In the genomic region with DNA sequence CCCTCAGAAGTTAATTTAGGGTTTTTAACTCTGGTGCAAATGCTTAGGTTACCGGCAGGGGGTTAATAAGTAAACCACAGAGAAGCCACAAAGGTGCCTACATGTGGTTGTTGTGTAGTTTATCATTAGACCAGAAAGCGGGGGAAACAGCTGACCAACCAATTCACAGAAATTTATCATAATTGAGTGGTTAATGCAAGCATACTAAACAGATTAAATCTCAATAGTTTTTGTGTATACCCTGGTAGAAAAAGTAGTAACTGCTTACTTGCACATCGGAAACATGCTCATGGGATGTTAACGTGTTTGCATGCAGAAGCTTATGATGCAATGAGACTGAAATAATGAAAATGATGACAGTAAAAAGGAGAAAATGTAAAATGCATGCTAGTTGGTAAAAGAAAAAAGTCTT, we compare ENCODE assay signal across 10 cellular contexts.
A peak's percentile ranks its signal among the peaks of the same experiment; 100 is the strongest.
DNase-seq lines count a peak whose midpoint lies in the region; FAIRE-seq and TF ChIP-seq lines count a peak whose summit lies in the region.
"Had no signal": no experiment of that assay in that cellular context is flagged by ENCODE, and none has a peak within 500 bp of the region (broad histone marks: within the 10 kb centered on the region; RNA-seq: fewer than 3 reads in every experiment).

No MANE protein-coding gene starts in this region.

- no peak overlapping the region for H2BK20ac ChIP-seq in H9 (ENCODE audit: low read depth, low read length, poor library complexity, severe bottlenecking)

- H2BK5ac ChIP-seq in H9 (ENCODE audit: insufficient read length, low read length): no peak overlapping the region

- H3K9me1 ChIP-seq in keratinocyte (ENCODE audit: control insufficient read depth, extremely low read depth, insufficient read depth, low read length): no peaks in the 10 kb centered on the region

- FAIRE-seq in GM18507 (lab: Jason Lieb, UNC) (peak; percentile 96), keratinocyte (lab: Jason Lieb, UNC) (peak; percentile 29)

- H4K91ac ChIP-seq in H9 (ENCODE audit: insufficient read length, low read depth, low read length): no peak overlapping the region

- H3K27me3 Mint-ChIP-seq in H9 (ENCODE audit: low read depth): no peaks in the 10 kb centered on the region
- H3K27me3 Mint-ChIP-seq in activated T-cell treated with anti-CD3 and anti-CD28 coated beads, Interleukin-2, amount 50 U/mL, for 24 hours: no peaks in the 10 kb centered on the region
- H3K27me3 Mint-ChIP-seq: dendritic cell treated with granulocyte-macrophage colony-stimulating factor and Interleukin-4, amounts not matched to agents 40 ng/mL and 50 ng/mL, for 4 days had no signal

- H2BK120ac ChIP-seq in H9 (ENCODE audit: low read depth, low read length, poor library complexity, severe bottlenecking): no peak overlapping the region

- H2AFZ ChIP-seq in H9 (ENCODE audit: low read length): no peak overlapping the region
- H2AFZ ChIP-seq in keratinocyte (ENCODE audit: control insufficient read depth, low read length): no peak overlapping the region

- no peak overlapping the region for H3K23ac ChIP-seq in H9 (ENCODE audit: insufficient read length, low read depth, low read length)

- H3K4me1 ChIP-seq in H9 (ENCODE audit: insufficient read depth, low read length) (peaks cover 17% of the 10 kb centered on the region), keratinocyte (ENCODE audit: control insufficient read depth, extremely low read depth, insufficient read depth, low read length) (no peaks in the 10 kb centered on the region)

- H3K79me1 ChIP-seq in H9 (ENCODE audit: insufficient read depth, low read depth, low read length, poor library complexity, severe bottlenecking): no peaks in the 10 kb centered on the region

- no peaks in the 10 kb centered on the region for H3K9me3 ChIP-seq in H9 (ENCODE audit: control insufficient read depth, low read depth, low read length)
- H3K9me3 ChIP-seq in keratinocyte (ENCODE audit: control insufficient read depth, low read depth, low read length): no peaks in the 10 kb centered on the region

- H4K20me1 ChIP-seq in H9 (ENCODE audit: control insufficient read depth, insufficient read depth, insufficient read length) (no peaks in the 10 kb centered on the region), keratinocyte (ENCODE audit: control insufficient read depth, extremely low read depth, insufficient read depth, low read length) (no peaks in the 10 kb centered on the region)

- no peak overlapping the region for H3T11ph ChIP-seq in H9 (ENCODE audit: low read length)

- no peak overlapping the region for H2AK5ac ChIP-seq in H9 (ENCODE audit: insufficient read length, low read length)

- H3K79me2 ChIP-seq in H9 (ENCODE audit: insufficient read depth, low read length): peaks cover 21% of the 10 kb centered on the region; the same call in 1 of the 2 replicates
- H3K79me2 ChIP-seq in keratinocyte (ENCODE audit: control insufficient read depth, insufficient read depth, low read length): no peaks in the 10 kb centered on the region

- H3K4me1 Mint-ChIP-seq in H9: peaks cover 78 to 84% of the 10 kb centered on the region in 2 experiments
- no peaks in the 10 kb centered on the region for H3K4me1 Mint-ChIP-seq in activated T-cell treated with anti-CD3 and anti-CD28 coated beads, Interleukin-2, amount 50 U/mL, for 24 hours (ENCODE audit: low read depth)

- peak; percentile 42 for DNase-seq in GM18507 (ENCODE audit: extremely low spot score, insufficient read length, low read depth)
- DNase-seq in H9: no peak
- peak; percentile 21 for DNase-seq in LoVo (ENCODE audit: low spot score)
- DNase-seq in keratinocyte (ENCODE audit: low read depth, low spot score): no peak
- no peak for DNase-seq in SW 1271 (lab: John Stamatoyannopoulos, UW)
- DNase-seq in hypothalamus (lab: John Stamatoyannopoulos, UW): no peak
- DNase-seq in NCI-H2196 treated with DMSO at 0.1 percent for 48 hours (lab: John Stamatoyannopoulos, UW; ENCODE audit: unreplicated experiment): no peak
- no peak for DNase-seq in activated T-cell treated with anti-CD3 and anti-CD28 coated beads, Interleukin-2, amount 50 U/mL, for 24 hours
- DNase-seq: stimulated activated CD4-positive, alpha-beta T cell treated with anti-CD3 and anti-CD28 coated beads, Interleukin-4, amount 100 ng/mL, for 24 hours had no signal

- H3K14ac ChIP-seq in H9 (ENCODE audit: insufficient read depth, low read length): no peak overlapping the region

- peak overlapping the region; percentile 49 to 92 (median 72); a peak in 4 of 7 replicates for H3K27ac Mint-ChIP-seq in H9
- no peak overlapping the region for H3K27ac Mint-ChIP-seq in activated T-cell treated with anti-CD3 and anti-CD28 coated beads, Interleukin-2, amount 50 U/mL, for 24 hours
- H3K27ac Mint-ChIP-seq: dendritic cell treated with granulocyte-macrophage colony-stimulating factor and Interleukin-4, amounts not matched to agents 40 ng/mL and 50 ng/mL, for 4 days had no signal

- H3K36me3 Mint-ChIP-seq in H9 (ENCODE audit: insufficient read depth in 1 of 3, low read depth in 3 of 3): no peaks in the 10 kb centered on the region
- no peaks in the 10 kb centered on the region for H3K36me3 Mint-ChIP-seq in activated T-cell treated with anti-CD3 and anti-CD28 coated beads, Interleukin-2, amount 50 U/mL, for 24 hours (ENCODE audit: low read depth)

- H3K4me2 ChIP-seq in H9 (ENCODE audit: insufficient read depth, insufficient read length, low read length) (no peak overlapping the region), keratinocyte (ENCODE audit: control insufficient read depth, extremely low read depth, insufficient read depth, low read depth, low read length) (no peak overlapping the region)

- H3K18ac ChIP-seq in H9 (ENCODE audit: insufficient read length, low read depth, low read length): no peak overlapping the region

- no peaks in the 10 kb centered on the region for H3K36me3 ChIP-seq in keratinocyte (ENCODE audit: control insufficient read depth in 2 of 2, extremely low read depth in 1 of 2, insufficient read depth in 2 of 2, low read length in 2 of 2)

- H4K8ac ChIP-seq in H9 (replicated peaks; ENCODE audit: insufficient read length, low read depth, low read length): no peak overlapping the region

- no peak overlapping the region for H3K4me3 ChIP-seq in keratinocyte (ENCODE audit: control insufficient read depth in 2 of 3, extremely low read depth in 1 of 3, insufficient read depth in 2 of 3, low read depth in 1 of 3, low read length in 3 of 3)

- H2BK15ac ChIP-seq in H9 (ENCODE audit: low read depth, low read length): no peak overlapping the region

- no peaks in the 10 kb centered on the region for H3K27me3 ChIP-seq in H9 (ENCODE audit: insufficient read depth, low read length)
- H3K27me3 ChIP-seq in keratinocyte (ENCODE audit: control insufficient read depth, extremely low read depth, insufficient read depth, low read length): no peaks in the 10 kb centered on the region

- H3K4ac ChIP-seq in H9 (ENCODE audit: low read depth, low read length): no peak overlapping the region

- H3K23me2 ChIP-seq in H9 (ENCODE audit: insufficient read length, low read depth, low read length, poor library complexity, severe bottlenecking): no peaks in the 10 kb centered on the region

- TF ChIP-seq CTCF in H9 (conservative IDR thresholded peaks at IDR 0.05): peak; percentile 54
- TF ChIP-seq CTCF in keratinocyte (optimal IDR thresholded peaks at IDR 0.05 in 1 of 3, IDR thresholded peaks at IDR 0.05 in 1 of 3, conservative IDR thresholded peaks at IDR 0.05 in 1 of 3; ENCODE audit: extremely low read depth in 1 of 3, insufficient read depth in 2 of 3, low read length in 3 of 3): no peak

- no peak overlapping the region for H4K5ac ChIP-seq in H9 (ENCODE audit: insufficient read length, low read depth, low read length)

- H3K4me3 Mint-ChIP-seq in H9: peak overlapping the region in 1 of 2 experiments; percentile 57; a peak in 3 of 5 replicates
- no peak overlapping the region for H3K4me3 Mint-ChIP-seq in activated T-cell treated with anti-CD3 and anti-CD28 coated beads, Interleukin-2, amount 50 U/mL, for 24 hours
- H3K4me3 Mint-ChIP-seq: dendritic cell treated with granulocyte-macrophage colony-stimulating factor and Interleukin-4, amounts not matched to agents 40 ng/mL and 50 ng/mL, for 4 days had no signal

- dilution Hi-C loops in keratinocyte (cut with MboI; ENCODE audit: extremely low pct_ligation_motif_present, low sequenced_read_pairs): no loop called here

- no peak overlapping the region for H2BK12ac ChIP-seq in H9 (ENCODE audit: insufficient read length, low read depth, low read length)

- H3K9ac ChIP-seq in H9 (ENCODE audit: extremely low read depth, insufficient read length, low read length) (no peak overlapping the region), keratinocyte (ENCODE audit: control insufficient read depth, extremely low read depth, insufficient read depth, low read length) (no peak overlapping the region)

- WGBS in H9 (ENCODE audit: extremely low coverage, insufficient read length, low lambda C conversion rate): no CpG with 5 or more reads among the region's 4 CpGs

- H3K9me3 Mint-ChIP-seq in H9: no peaks in the 10 kb centered on the region
- no peaks in the 10 kb centered on the region for H3K9me3 Mint-ChIP-seq in activated T-cell treated with anti-CD3 and anti-CD28 coated beads, Interleukin-2, amount 50 U/mL, for 24 hours
- H3K9me3 Mint-ChIP-seq: dendritic cell treated with granulocyte-macrophage colony-stimulating factor and Interleukin-4, amounts not matched to agents 40 ng/mL and 50 ng/mL, for 4 days had no signal

- no peak overlapping the region for H3K27ac ChIP-seq in H9 (ENCODE audit: insufficient read length, low read depth, low read length)
- no peak overlapping the region for H3K27ac ChIP-seq in keratinocyte (ENCODE audit: control insufficient read depth, insufficient read depth, low read length)

- H3K56ac ChIP-seq in H9 (ENCODE audit: insufficient read length, low read depth, low read length): no peak overlapping the region

Comparison
In these comparisons a context has a peak if more than half of its experiments do, and no peak if none do; other contexts are left out.
1. DNase-seq: peak in GM18507 (single experiment) and LoVo (single experiment); none in H9 (single experiment), keratinocyte (single experiment), SW 1271 (0 of 2), hypothalamus (0 of 51), NCI-H2196 treated with DMSO at 0.1 percent for 48 hours (single experiment) and activated T-cell treated with anti-CD3 and anti-CD28 coated beads, Interleukin-2, amount 50 U/mL, for 24 hours (single experiment).